In the genomic region with DNA sequence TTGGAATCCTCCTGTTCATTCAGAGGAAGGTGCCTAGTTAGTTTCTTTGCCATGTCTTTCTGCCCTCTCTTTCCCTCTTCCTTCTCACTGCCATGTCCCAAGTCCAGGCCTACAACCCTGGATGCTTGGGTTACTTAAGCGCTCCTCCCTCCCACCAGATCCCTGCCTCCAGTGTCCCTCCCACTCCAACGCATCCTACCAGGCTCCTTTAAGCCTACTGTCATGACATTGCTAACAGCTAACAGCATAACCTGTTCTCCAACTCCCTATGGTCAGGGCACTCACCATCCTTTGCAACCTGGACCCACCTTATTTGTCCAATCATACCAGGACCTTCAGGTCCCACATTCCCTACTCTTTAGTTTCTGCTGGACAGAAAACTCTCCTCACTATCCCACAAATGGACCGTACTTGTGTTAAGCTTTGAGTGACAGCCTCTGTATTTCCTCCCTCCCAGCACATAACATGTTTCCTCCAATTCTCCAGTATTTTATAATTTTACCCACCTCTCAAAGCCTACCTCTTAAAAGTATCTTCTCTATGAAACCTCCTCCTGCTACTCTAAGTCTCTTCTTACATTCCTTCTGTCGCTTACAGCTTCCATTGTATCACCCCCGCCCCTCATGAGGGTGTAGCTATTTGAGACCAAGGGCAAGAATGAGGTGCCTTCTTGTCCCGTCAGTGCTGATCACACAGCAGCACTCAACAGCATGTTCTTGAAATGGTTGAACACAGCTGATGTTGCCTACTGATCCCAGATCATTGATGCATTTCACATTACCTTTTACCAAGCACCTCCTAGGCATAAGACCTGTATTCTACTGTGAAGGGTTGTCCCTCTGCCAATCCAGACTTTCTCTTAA, we compare ENCODE assay signal across 21 cellular contexts. TPM values are rescaled to one million over a fixed set of nuclear protein-coding genes. Genes with fewer than 3 reads are reported as not detected.
A peak's percentile ranks its signal among the peaks of the same experiment; 100 is the strongest.
DNase-seq lines count a peak whose midpoint lies in the region; ATAC-seq and TF ChIP-seq lines count a peak whose summit lies in the region.
"Had no signal": no experiment of that assay in that cellular context is flagged by ENCODE, and none has a peak within 500 bp of the region (broad histone marks: within the 10 kb centered on the region; RNA-seq: fewer than 3 reads in every experiment).

No MANE protein-coding gene starts in this region.

- H3K36me3 Mint-ChIP-seq in activated naive CD8-positive, alpha-beta T cell treated with anti-CD3 and anti-CD28 coated beads for 36 hours, result no peaks in the 10 kb centered on the region
- H3K36me3 Mint-ChIP-seq in activated T-helper 1 cell treated with anti-CD3 and anti-CD28 coated beads, Interleukin-12 subunit alpha, Interleukin-12 subunit beta, Interleukin-2, Interleukin-4 antibody, amounts not matched to agents 30 ng/mL and 10 ng/mL and 1 ng/mL, durations not matched to agents 14 hours and 24 hours and 36 hours (ENCODE audit: low read depth), result no peaks in the 10 kb centered on the region

- H3K4me1 Mint-ChIP-seq in activated naive CD8-positive, alpha-beta T cell treated with anti-CD3 and anti-CD28 coated beads for 36 hours, result peaks cover 6% of the 10 kb centered on the region
- H3K4me1 Mint-ChIP-seq in activated T-helper 1 cell treated with anti-CD3 and anti-CD28 coated beads, Interleukin-12 subunit alpha, Interleukin-12 subunit beta, Interleukin-2, Interleukin-4 antibody, amounts not matched to agents 30 ng/mL and 10 ng/mL and 1 ng/mL, durations not matched to agents 14 hours and 24 hours and 36 hours (ENCODE audit: low read depth), result no peaks in the 10 kb centered on the region
- H3K4me1 Mint-ChIP-seq: activated CD4-positive, alpha-beta T cell treated with anti-CD3 and anti-CD28 coated beads, Interleukin-2, amount 10 ng/mL, durations not matched to agents 7 days and 5 days had no signal

- H3K27ac Mint-ChIP-seq in activated naive CD8-positive, alpha-beta T cell treated with anti-CD3 and anti-CD28 coated beads for 36 hours, result no peak overlapping the region
- H3K27ac Mint-ChIP-seq in activated T-helper 1 cell treated with anti-CD3 and anti-CD28 coated beads, Interleukin-12 subunit alpha, Interleukin-12 subunit beta, Interleukin-2, Interleukin-4 antibody, amounts not matched to agents 30 ng/mL and 10 ng/mL and 1 ng/mL, durations not matched to agents 14 hours and 24 hours and 36 hours, result no peak overlapping the region
- H3K27ac Mint-ChIP-seq: activated CD4-positive, alpha-beta T cell treated with anti-CD3 and anti-CD28 coated beads, Interleukin-2, amount 10 ng/mL, durations not matched to agents 7 days and 5 days; activated T-cell treated with anti-CD3 and anti-CD28 coated beads, Interleukin-2, amount 50 U/mL, for 72 hours; T-helper 1 cell treated with Interleukin-12 subunit alpha and Interleukin-12 subunit beta and Interleukin-4 antibody, amounts not matched to agents 30 μg/mL and 1 μg/mL, for 36 hours had no signal

- no peak for TF ChIP-seq EP300 in stomach (IDR thresholded peaks at IDR 0.05)

- peak overlapping the region; percentile 51 for H3K4me3 Mint-ChIP-seq in activated naive CD8-positive, alpha-beta T cell treated with anti-CD3 and anti-CD28 coated beads for 36 hours
- H3K4me3 Mint-ChIP-seq in activated T-helper 1 cell treated with anti-CD3 and anti-CD28 coated beads, Interleukin-12 subunit alpha, Interleukin-12 subunit beta, Interleukin-2, Interleukin-4 antibody, amounts not matched to agents 30 ng/mL and 10 ng/mL and 1 ng/mL, durations not matched to agents 14 hours and 24 hours and 36 hours, result no peak overlapping the region
- H3K4me3 Mint-ChIP-seq: activated CD4-positive, alpha-beta T cell treated with anti-CD3 and anti-CD28 coated beads, Interleukin-2, amount 10 ng/mL, durations not matched to agents 7 days and 5 days; activated T-cell treated with anti-CD3 and anti-CD28 coated beads, Interleukin-2, amount 50 U/mL, for 72 hours; T-helper 1 cell treated with Interleukin-12 subunit alpha and Interleukin-12 subunit beta and Interleukin-4 antibody, amounts not matched to agents 30 μg/mL and 1 μg/mL, for 36 hours had no signal

- peak; percentile 40 for TF ChIP-seq POLR2A in GM18505 (IDR thresholded peaks at IDR 0.05; ENCODE audit: borderline replicate concordance, extremely low read depth, insufficient read depth, insufficient read length)
- TF ChIP-seq POLR2A in stomach (IDR thresholded peaks at IDR 0.05), result no peak

- WGBS in stomach, 5 donors, result 29 to 57% (median 49%) methylated on average over 6 of the region's 6 CpGs

- ATAC-seq in GM18505 (IDR thresholded peaks at IDR 0.05; ENCODE audit: unreplicated experiment), result no peak
- no peak for ATAC-seq in left lung
- ATAC-seq in HG02610 (IDR thresholded peaks at IDR 0.05; ENCODE audit: unreplicated experiment), result no peak
- ATAC-seq: activated T-cell treated with anti-CD3 and anti-CD28 coated beads, Interleukin-2, amount 50 U/mL, for 72 hours; K562 had no signal

- no peaks in the 10 kb centered on the region for H3K9me3 Mint-ChIP-seq in activated naive CD8-positive, alpha-beta T cell treated with anti-CD3 and anti-CD28 coated beads for 36 hours
- H3K9me3 Mint-ChIP-seq in activated T-helper 1 cell treated with anti-CD3 and anti-CD28 coated beads, Interleukin-12 subunit alpha, Interleukin-12 subunit beta, Interleukin-2, Interleukin-4 antibody, amounts not matched to agents 30 ng/mL and 10 ng/mL and 1 ng/mL, durations not matched to agents 14 hours and 24 hours and 36 hours, result no peaks in the 10 kb centered on the region
- H3K9me3 Mint-ChIP-seq: activated CD4-positive, alpha-beta T cell treated with anti-CD3 and anti-CD28 coated beads, Interleukin-2, amount 10 ng/mL, durations not matched to agents 7 days and 5 days; activated T-cell treated with anti-CD3 and anti-CD28 coated beads, Interleukin-2, amount 50 U/mL, for 72 hours; T-helper 1 cell treated with Interleukin-12 subunit alpha and Interleukin-12 subunit beta and Interleukin-4 antibody, amounts not matched to agents 30 μg/mL and 1 μg/mL, for 36 hours had no signal

- H3K27ac ChIP-seq in left lung (peak overlapping the region; percentile 33 to 83), stomach (peak overlapping the region; percentile 54 to 89 (median 83)), right atrium auricular region (no peak overlapping the region)

- no peaks in the 10 kb centered on the region for H3K27me3 ChIP-seq in left lung
- no peaks in the 10 kb centered on the region for H3K27me3 ChIP-seq in stomach
- no peaks in the 10 kb centered on the region for H3K27me3 ChIP-seq in right atrium auricular region

- intact Hi-C loops in left lung (cut with DNase I) (no loop called here), stomach (cut with DNase I; ENCODE audit: low total_unique reads) (no loop called here)
- intact Hi-C loops in activated T-helper 1 cell treated with anti-CD3 and anti-CD28 coated beads, Interleukin-12 subunit alpha, Interleukin-12 subunit beta, Interleukin-2, Interleukin-4 antibody, amounts not matched to agents 30 ng/mL and 10 ng/mL and 1 ng/mL, durations not matched to agents 14 hours and 24 hours and 36 hours (cut with micrococcal nuclease), result no loop called here

- peaks cover 7 to 19% of the 10 kb centered on the region in 2 donors for H3K4me1 ChIP-seq in left lung
- peaks cover 21 to 58% (median 32%) of the 10 kb centered on the region in 4 donors for H3K4me1 ChIP-seq in stomach
- H3K4me1 ChIP-seq in right atrium auricular region, result peaks cover 0 to 6% of the 10 kb centered on the region in 2 donors

- TF ChIP-seq CTCF in left lung (IDR thresholded peaks at IDR 0.05) (no peak), stomach (IDR thresholded peaks at IDR 0.05) (no peak), right atrium auricular region (IDR thresholded peaks at IDR 0.05) (no peak)

- H3K36me3 ChIP-seq in left lung (no peaks in the 10 kb centered on the region), stomach (no peaks in the 10 kb centered on the region), right atrium auricular region (no peaks in the 10 kb centered on the region)

- peaks cover 3% of the 10 kb centered on the region for H3K27me3 Mint-ChIP-seq in activated naive CD8-positive, alpha-beta T cell treated with anti-CD3 and anti-CD28 coated beads for 36 hours
- peaks cover 23% of the 10 kb centered on the region for H3K27me3 Mint-ChIP-seq in activated T-helper 1 cell treated with anti-CD3 and anti-CD28 coated beads, Interleukin-12 subunit alpha, Interleukin-12 subunit beta, Interleukin-2, Interleukin-4 antibody, amounts not matched to agents 30 ng/mL and 10 ng/mL and 1 ng/mL, durations not matched to agents 14 hours and 24 hours and 36 hours (ENCODE audit: insufficient read depth)

- H3K9me3 ChIP-seq in left lung (no peaks in the 10 kb centered on the region), stomach (no peaks in the 10 kb centered on the region), right atrium auricular region (no peaks in the 10 kb centered on the region)

- H3K4me3 ChIP-seq in left lung, result peak overlapping the region in 1 of 2 donors; percentile 27
- H3K4me3 ChIP-seq in stomach, result peak overlapping the region; percentile 24 to 48 (median 38)
- no peak overlapping the region for H3K4me3 ChIP-seq in right atrium auricular region
- H3K4me3 ChIP-seq: K562 had no signal

- no peak for DNase-seq in activated naive CD8-positive, alpha-beta T cell treated with anti-CD3 and anti-CD28 coated beads for 36 hours
- DNase-seq in left lung, result no peak
- no peak for DNase-seq in stomach
- no peak for DNase-seq in right atrium auricular region (ENCODE audit: low spot score)
- DNase-seq in activated T-helper 1 cell treated with anti-CD3 and anti-CD28 coated beads, Interleukin-12 subunit alpha, Interleukin-12 subunit beta, Interleukin-2, Interleukin-4 antibody, amounts not matched to agents 30 ng/mL and 10 ng/mL and 1 ng/mL, durations not matched to agents 14 hours and 24 hours and 36 hours (ENCODE audit: low spot score), result no peak
- DNase-seq in stimulated activated CD4-positive, alpha-beta T cell treated with anti-CD3 and anti-CD28 coated beads, Interleukin-2, amount 100 ng/mL, for 48 hours, result no peak
- DNase-seq: activated CD4-positive, alpha-beta T cell treated with anti-CD3 and anti-CD28 coated beads, Interleukin-2, amount 10 ng/mL, durations not matched to agents 7 days and 5 days; activated T-cell treated with anti-CD3 and anti-CD28 coated beads, Interleukin-2, amount 50 U/mL, for 72 hours; C1 segment of cervical spinal cord; foreskin fibroblast; NCI-H187; NCI-H524 had no signal

RNA-seq across cellular contexts. Expression of gene BLNK, which starts 1.7 kb away (rescaled TPM):
- total RNA-seq in activated naive CD8-positive, alpha-beta T cell treated with anti-CD3 and anti-CD28 coated beads for 36 hours, result 1 to 10 TPM in 1 of 2 experiments, under 1 TPM in 1; 0.94 to 1.3 TPM
- total RNA-seq in left lung (1 to 10 TPM; 7.9 to 9.4 TPM), stomach (10 to 100 TPM in 4 of 5 donors, 1 to 10 TPM in 1; 1.3 to 38.5 (median 25.2) TPM), right atrium auricular region (under 1 TPM; 0.39 to 0.41 TPM)
- polyA plus RNA-seq in stomach, result 10 to 100 TPM in 2 of 3 donors, 1 to 10 TPM in 1; 9.6 to 22.0 (median 20.2) TPM
- not detected in 2 replicates for total RNA-seq in activated T-helper 1 cell treated with anti-CD3 and anti-CD28 coated beads, Interleukin-12 subunit alpha, Interleukin-12 subunit beta, Interleukin-2, Interleukin-4 antibody, amounts not matched to agents 30 ng/mL and 10 ng/mL and 1 ng/mL, durations not matched to agents 14 hours and 24 hours and 36 hours
- total RNA-seq: activated CD4-positive, alpha-beta T cell treated with anti-CD3 and anti-CD28 coated beads, Interleukin-2, amount 10 ng/mL, durations not matched to agents 7 days and 5 days; astrocyte; K562; RPMI7951 had no signal
- polyA plus RNA-seq: K562 had no signal

RNA-seq across cellular contexts. Expression of gene DNTT, which starts 34.6 kb away (rescaled TPM):
- not detected for total RNA-seq in activated naive CD8-positive, alpha-beta T cell treated with anti-CD3 and anti-CD28 coated beads for 36 hours
- total RNA-seq in left lung (not detected), stomach (not detected), right atrium auricular region (not detected)
- not detected for polyA plus RNA-seq in stomach
- total RNA-seq in activated T-helper 1 cell treated with anti-CD3 and anti-CD28 coated beads, Interleukin-12 subunit alpha, Interleukin-12 subunit beta, Interleukin-2, Interleukin-4 antibody, amounts not matched to agents 30 ng/mL and 10 ng/mL and 1 ng/mL, durations not matched to agents 14 hours and 24 hours and 36 hours, result not detected in 2 replicates
- total RNA-seq: activated CD4-positive, alpha-beta T cell treated with anti-CD3 and anti-CD28 coated beads, Interleukin-2, amount 10 ng/mL, durations not matched to agents 7 days and 5 days; activated T-cell treated with anti-CD3 and anti-CD28 coated beads, Interleukin-2, amount 50 U/mL, for 72 hours; astrocyte; H4; K562; mesenteric fat pad; posterior vena cava; RPMI7951 had no signal
- polyA plus RNA-seq: K562 had no signal

Comparison
In these comparisons a context has a peak if more than half of its experiments do, and no peak if none do; other contexts are left out.
1. H3K27ac ChIP-seq: peak in left lung (2 of 2) and stomach (5 of 5); none in right atrium auricular region (0 of 2).
2. H3K4me3 ChIP-seq: peak in stomach (4 of 4); none in right atrium auricular region (0 of 2).